In the genomic region with DNA sequence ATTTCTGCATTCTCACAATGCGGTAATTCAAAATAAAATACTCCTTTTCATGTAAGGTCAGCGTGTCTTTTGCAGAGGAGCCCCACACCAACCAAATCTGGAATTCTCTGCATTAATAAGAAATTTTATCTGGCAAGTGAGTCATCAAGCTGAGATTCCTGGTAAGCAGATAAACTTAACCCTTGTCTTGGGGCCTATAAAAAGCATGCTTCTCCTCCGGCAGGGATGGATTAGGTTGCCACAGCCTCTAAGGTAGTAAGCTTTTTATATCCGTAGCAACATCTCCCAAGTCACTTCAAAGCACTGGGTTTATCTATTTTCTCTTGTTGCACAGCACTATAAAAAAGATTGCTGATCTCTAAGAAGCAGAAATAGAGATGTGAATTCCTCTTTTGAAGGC, we compare ENCODE assay signal across 22 cellular contexts.
"Had no signal": no experiment of that assay in that cellular context is flagged by ENCODE, and none has a peak within 500 bp of the region (broad histone marks: within the 10 kb centered on the region; RNA-seq: fewer than 3 reads in every experiment).

No MANE protein-coding gene starts in this region.

- H3K9me3 ChIP-seq: gastrocnemius medialis, ovary, tibial nerve had no signal

- H3K27ac ChIP-seq: gastrocnemius medialis, ovary, tibial nerve had no signal

- H3K4me1 ChIP-seq: gastrocnemius medialis, tibial nerve had no signal

- H3K4me3 ChIP-seq: gastrocnemius medialis, ovary, tibial nerve had no signal

- DNase-seq: activated CD4-positive, alpha-beta memory T cell treated with anti-CD3 and anti-CD28 coated beads, Interleukin-2, amount 10 ng/mL, durations not matched to agents 7 days and 5 days; activated CD4-positive, alpha-beta T cell treated with anti-CD3 and anti-CD28 coated beads for 1 hour; activated CD4-positive, alpha-beta T cell treated with anti-CD3 and anti-CD28 coated beads, Interleukin-2, amount 10 ng/mL, durations not matched to agents 7 days and 5 days; activated CD8-positive, alpha-beta memory T cell treated with anti-CD3 and anti-CD28 coated beads, Interleukin-2, amount 50 U/mL, for 48 hours; activated gamma-delta T cell; activated naive CD4-positive, alpha-beta T cell treated with anti-CD3 and anti-CD28 coated beads, Interleukin-2, amount 50 U/mL, for 16 hours; activated T-cell treated with anti-CD3 and anti-CD28 coated beads, Interleukin-2, amount 50 U/mL, for 24 hours; amygdala; dermis blood vessel endothelial cell; effector CD8-positive, alpha-beta T cell; gastrocnemius medialis; glutamatergic neuron; left cardiac atrium; naive B cell; ovary; small intestine; stimulated activated CD4-positive, alpha-beta T cell treated with anti-CD3 and anti-CD28 coated beads, Interleukin-1b, Interleukin-23, amount 100 ng/mL, for 48 hours; stimulated activated naive B cell treated with anti-CD40 and anti-IgM and Interleukin-4, amounts not matched to agents 10 μg/mL and 1 μg/mL and 100 μg/mL, for 72 hours; T-helper 17 cell had no signal

- ATAC-seq: gastrocnemius medialis; left cardiac atrium; sciatic nerve; stimulated activated naive B cell treated with anti-CD40 and anti-IgM and Interleukin-4, amounts not matched to agents 10 μg/mL and 1 μg/mL and 100 μg/mL, for 72 hours; T-helper 17 cell; WTC11 had no signal

- H3K36me3 ChIP-seq: gastrocnemius medialis, ovary, tibial nerve had no signal

- H3K27me3 ChIP-seq: gastrocnemius medialis, ovary, tibial nerve had no signal
